Comparison of ENCODE assay signal across 9 cellular contexts in the genomic region with DNA sequence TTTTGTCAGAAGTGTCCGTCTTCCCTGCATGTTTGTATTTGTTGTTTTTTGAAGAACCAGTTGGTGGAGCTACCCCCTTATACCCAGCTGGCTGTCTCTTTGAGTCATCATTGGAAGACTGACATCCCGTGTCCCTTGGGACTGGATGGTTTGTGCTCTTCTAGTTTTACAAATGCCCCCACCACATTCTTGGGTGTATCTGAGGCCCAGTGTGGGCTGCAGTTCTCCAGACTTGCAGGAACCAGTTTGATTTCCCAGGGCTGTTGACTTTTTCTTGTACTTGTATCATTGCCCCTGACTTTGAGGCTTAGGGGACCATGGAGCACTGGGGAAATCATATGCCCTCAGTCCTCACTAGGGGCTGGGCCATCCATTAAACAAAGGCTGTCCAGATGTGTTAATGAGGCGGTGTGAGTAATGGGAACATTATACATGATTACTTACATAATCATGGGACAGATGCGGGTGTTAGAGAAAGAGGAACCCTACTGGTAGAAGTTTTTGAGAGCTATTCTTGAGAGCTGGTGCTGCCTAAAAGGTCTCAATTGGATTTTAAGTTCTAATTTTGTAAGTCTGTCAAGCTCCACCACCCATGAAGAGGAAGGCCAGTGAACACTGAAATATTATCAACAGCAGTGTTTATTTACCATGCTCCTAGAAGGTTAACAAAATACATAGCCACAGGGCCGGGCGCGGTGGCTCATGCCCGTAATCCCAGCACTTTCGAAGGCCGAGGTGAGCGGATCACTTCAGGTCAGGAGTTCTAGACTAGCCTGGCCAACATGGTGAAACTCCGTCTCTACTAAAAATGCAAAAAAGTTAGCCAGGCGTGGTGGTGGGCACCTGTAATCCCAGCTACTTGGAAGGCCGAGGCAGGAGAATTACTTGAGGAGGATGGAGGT. TPM values are rescaled to one million over a fixed set of nuclear protein-coding genes. Genes with fewer than 3 reads are reported as not detected.
DNase-seq lines count a peak whose midpoint lies in the region; TF ChIP-seq lines count a peak whose summit lies in the region.
"Had no signal": no experiment of that assay in that cellular context is flagged by ENCODE, and none has a peak within 500 bp of the region (broad histone marks: within the 10 kb centered on the region; RNA-seq: fewer than 3 reads in every experiment).

No MANE protein-coding gene starts in this region.

- peaks cover 9% of the 10 kb centered on the region for H3K4me1 ChIP-seq in ovary (ENCODE audit: insufficient read depth)

- no peak overlapping the region for H3K4me3 ChIP-seq in ovary
- H3K4me3 ChIP-seq: SK-N-MC had no signal

- peak; percentile 49 for TF ChIP-seq CTCF in GM10266 (IDR thresholded peaks at IDR 0.05; ENCODE audit: control insufficient read depth, insufficient read depth, low read depth, missing control alignments)
- no peak for TF ChIP-seq CTCF in ovary (IDR thresholded peaks at IDR 0.05)

- H3K9me3 ChIP-seq in ovary, result no peaks in the 10 kb centered on the region

- H3K27me3 ChIP-seq in ovary, result no peaks in the 10 kb centered on the region

- WGBS in ovary, 3 donors, result 92 to 96% (median 92%) methylated on average over 14 of the region's 14 CpGs

- H3K36me3 ChIP-seq in ovary, result no peaks in the 10 kb centered on the region

- no peak for DNase-seq in GM10266 (ENCODE audit: extremely low spot score)
- DNase-seq in H4 (ENCODE audit: low spot score), result peak; percentile 14
- peak; percentile 82 for DNase-seq in NOMO-1 treated with DMSO at 0.1 percent for 48 hours (lab: John Stamatoyannopoulos, UW; ENCODE audit: unreplicated experiment)
- DNase-seq in hippocampal formation (lab: John Stamatoyannopoulos, UW), result peak; percentile 18 to 71
- no peak for DNase-seq in GM19238 (ENCODE audit: insufficient read length, low spot score)
- DNase-seq in ovary, result no peak
- DNase-seq in stimulated activated CD4-positive, alpha-beta T cell treated with anti-CD3 and anti-CD28 coated beads, Interleukin-2, amount 100 ng/mL, for 48 hours, result no peak
- DNase-seq in posterior vena cava (ENCODE audit: low spot score), result no peak

- no peak for TF ChIP-seq POLR2A in ovary (IDR thresholded peaks at IDR 0.05)

- no peak overlapping the region for H3K27ac ChIP-seq in ovary
- H3K27ac ChIP-seq: SK-N-MC had no signal

- intact Hi-C loops in ovary (cut with DNase I) (loop anchor here in 1 of 4 donors (10.0 kb wide), 1 partner anchor 250 kb away; no protein-coding TSS in a partner anchor), posterior vena cava (cut with DNase I) (loop anchor here in 1 of 2 donors (10.0 kb wide), 1 partner anchor 1380 kb away; no protein-coding TSS in a partner anchor)

- TF ChIP-seq EP300 in ovary (IDR thresholded peaks at IDR 0.05), result no peak

RNA-seq across cellular contexts. Expression of a gene that starts 8.5 kb away (rescaled TPM):
- 4.9 and 6.0 TPM in 2 replicates for total RNA-seq in H4 (2014; rRNA removed; shearing (Covaris generic))
- total RNA-seq in ovary (10 to 100 TPM in 2 of 7 donors, 1 to 10 TPM in 5; 6.1 to 17.4 (median 8.7) TPM), posterior vena cava (1 to 10 TPM; 8.3 to 9.5 TPM)
- polyA plus RNA-seq in ovary, result 1 to 10 TPM; 4.5 to 6.9 TPM

Comparison
In these comparisons a context has a peak if more than half of its experiments do, and no peak if none do; other contexts are left out.
1. DNase-seq: peak in H4 (single experiment), NOMO-1 treated with DMSO at 0.1 percent for 48 hours (single experiment) and hippocampal formation (2 of 2); none in GM10266 (single experiment), GM19238 (single experiment), ovary (0 of 5), stimulated activated CD4-positive, alpha-beta T cell treated with anti-CD3 and anti-CD28 coated beads, Interleukin-2, amount 100 ng/mL, for 48 hours (0 of 2) and posterior vena cava (single experiment).